Comparison of ENCODE assay signal across 22 cellular contexts in genomic region chr3:71206821-71207220, GRCh38.
DNase-seq lines count a peak whose midpoint lies in the region; ATAC-seq and TF ChIP-seq lines count a peak whose summit lies in the region.
"Had no signal": no experiment of that assay in that cellular context is flagged by ENCODE, and none has a peak within 500 bp of the region (broad histone marks: within the 10 kb centered on the region; RNA-seq: fewer than 3 reads in every experiment).

No MANE protein-coding gene starts in this region.

- intact Hi-C loops in left ventricle myocardium inferior (cut with micrococcal nuclease): no loop called here
- intact Hi-C loops in right cardiac atrium (cut with DNase I): no loop called here
- intact Hi-C loops in transverse colon (cut with DNase I; ENCODE audit: low total_unique reads): no loop called here

- in situ Hi-C loops in transverse colon (cut with MboI; ENCODE audit: low pct_ligation_motif_present in 1 of 4, low pct_unique_long_range_greater_than_20kb in 1 of 4, low sequenced_read_pairs in 3 of 4): no loop called here

- no peak for DNase-seq in left ventricle myocardium inferior
- no peak for DNase-seq in right cardiac atrium
- DNase-seq in SHP77 treated with DMSO at 0.1 percent for 48 hours (lab: John Stamatoyannopoulos, UW): peak; percentile 48
- DNase-seq in lung (ENCODE audit: low spot score): no peak
- DNase-seq in transverse colon: no peak
- no peak for DNase-seq in GM10248 (ENCODE audit: extremely low spot score)
- DNase-seq in suprapubic skin (ENCODE audit: low spot score in 2 of 2): no peak
- no peak for DNase-seq in H4 (ENCODE audit: low spot score)
- DNase-seq: activated CD4-positive, alpha-beta T cell treated with anti-CD3 and anti-CD28 coated beads for 36 hours; activated CD8-positive, alpha-beta memory T cell treated with anti-CD3 and anti-CD28 coated beads, Interleukin-2, amount 50 U/mL, for 4 hours; Calu3; KG1; kidney; NCI-H2107; NCI-H774; stimulated activated naive CD8-positive, alpha-beta T cell treated with anti-CD3 and anti-CD28 coated beads, Interleukin-15, amount 100 ng/mL, for 72 hours; T1000 had no signal

- H3K27me3 ChIP-seq in left ventricle myocardium inferior (ENCODE audit: low read depth) (no peaks in the 10 kb centered on the region), right cardiac atrium (ENCODE audit: control insufficient read depth, insufficient read depth) (no peaks in the 10 kb centered on the region), lung (ENCODE audit: control insufficient read depth, insufficient read depth) (no peaks in the 10 kb centered on the region), transverse colon (no peaks in the 10 kb centered on the region), suprapubic skin (no peaks in the 10 kb centered on the region)
- H3K27me3 ChIP-seq: neutrophil, right atrium auricular region had no signal

- H3K27ac ChIP-seq in left ventricle myocardium inferior (replicated peaks) (peak overlapping the region; percentile 67), right cardiac atrium (ENCODE audit: low read length) (no peak overlapping the region), lung (ENCODE audit: low read depth in 1 of 2, low read length in 1 of 2) (peak overlapping the region; percentile 38 to 61), transverse colon (peak overlapping the region; percentile 74 to 84 (median 81)), suprapubic skin (no peak overlapping the region)
- H3K27ac ChIP-seq: coronary artery, neutrophil had no signal

- POLR2A ChIA-PET in GM10248 (lab: Yijun Ruan, JAX): no interaction called here

- ATAC-seq in right cardiac atrium (no peak), lung (ENCODE audit: insufficient read depth, low FRiP score) (no peak)
- ATAC-seq: activated CD4-positive, alpha-beta T cell treated with anti-CD3 and anti-CD28 coated beads for 36 hours; HCT116; Panc1; stimulated activated naive CD8-positive, alpha-beta T cell treated with anti-CD3 and anti-CD28 coated beads, Interleukin-15, amount 100 ng/mL, for 72 hours had no signal

- H3K36me3 ChIP-seq in left ventricle myocardium inferior (no peaks in the 10 kb centered on the region), lung (ENCODE audit: control insufficient read depth in 2 of 2, insufficient read depth in 2 of 2, low read length in 2 of 2) (no peaks in the 10 kb centered on the region), transverse colon (no peaks in the 10 kb centered on the region), suprapubic skin (no peaks in the 10 kb centered on the region)
- H3K36me3 ChIP-seq: neutrophil, right atrium auricular region had no signal

- no peak overlapping the region for H3K4me3 ChIP-seq in left ventricle myocardium inferior
- no peak overlapping the region for H3K4me3 ChIP-seq in right cardiac atrium (ENCODE audit: low read length)
- H3K4me3 ChIP-seq in lung: no peak overlapping the region
- H3K4me3 ChIP-seq in transverse colon: no peak overlapping the region
- H3K4me3 ChIP-seq in suprapubic skin: no peak overlapping the region
- H3K4me3 ChIP-seq: coronary artery, right atrium auricular region had no signal

- TF ChIP-seq EP300 in transverse colon (IDR thresholded peaks at IDR 0.05; ENCODE audit: low read depth) (no peak), suprapubic skin (IDR thresholded peaks at IDR 0.05) (no peak)

- peaks cover 73% of the 10 kb centered on the region for H3K4me1 ChIP-seq in left ventricle myocardium inferior
- peaks cover 14% of the 10 kb centered on the region for H3K4me1 ChIP-seq in right cardiac atrium (ENCODE audit: control insufficient read depth, insufficient read depth, low read length)
- H3K4me1 ChIP-seq in lung (ENCODE audit: control insufficient read depth in 2 of 2, insufficient read depth in 2 of 2, low read length in 2 of 2): peaks cover 3 to 28% of the 10 kb centered on the region in 2 donors
- peaks cover 38 to 81% (median 52%) of the 10 kb centered on the region in 4 donors for H3K4me1 ChIP-seq in transverse colon
- H3K4me1 ChIP-seq in suprapubic skin: peaks cover 30% of the 10 kb centered on the region

- WGBS in right cardiac atrium: 80% methylated on average over 7 of the region's 7 CpGs
- WGBS in lung, 2 donors: 67 to 75% methylated on average over 7 of the region's 7 CpGs
- WGBS in transverse colon (ENCODE audit: low coverage in 1 of 2), 2 donors: 78 to 86% methylated on average over 7 of the region's 7 CpGs
- WGBS in suprapubic skin: 88% methylated on average over 7 of the region's 7 CpGs

- TF ChIP-seq POLR2A in transverse colon (IDR thresholded peaks at IDR 0.05) (no peak), suprapubic skin (IDR thresholded peaks at IDR 0.05) (no peak)

- H3K9me3 ChIP-seq in left ventricle myocardium inferior (replicated peaks): no peaks in the 10 kb centered on the region
- no peaks in the 10 kb centered on the region for H3K9me3 ChIP-seq in right cardiac atrium (ENCODE audit: control insufficient read depth, low read length)
- H3K9me3 ChIP-seq in lung (ENCODE audit: control insufficient read depth in 2 of 2, insufficient read depth in 1 of 2, low read length in 1 of 2): no peaks in the 10 kb centered on the region
- H3K9me3 ChIP-seq in transverse colon: no peaks in the 10 kb centered on the region
- no peaks in the 10 kb centered on the region for H3K9me3 ChIP-seq in suprapubic skin
- H3K9me3 ChIP-seq: neutrophil, right atrium auricular region had no signal

- CTCF ChIA-PET in GM10248 (lab: Yijun Ruan, JAX): interaction anchor here (0.9 kb wide), 1 partner anchor 36 kb away, joined by 3 read pairs; no protein-coding TSS in a partner anchor

- TF ChIP-seq CTCF in left ventricle myocardium inferior (IDR thresholded peaks at IDR 0.05; ENCODE audit: borderline replicate concordance): no peak
- TF ChIP-seq CTCF in lung (IDR thresholded peaks at IDR 0.05; ENCODE audit: control extremely low read depth, extremely low read depth): no peak
- TF ChIP-seq CTCF in transverse colon (IDR thresholded peaks at IDR 0.05): no peak
- no peak for TF ChIP-seq CTCF in GM10248 (IDR thresholded peaks at IDR 0.05; ENCODE audit: control extremely low read depth, extremely low read depth, low read depth, missing control alignments)
- TF ChIP-seq CTCF in suprapubic skin (IDR thresholded peaks at IDR 0.05): no peak

Comparison
In these comparisons a context has a peak if more than half of its experiments do, and no peak if none do; other contexts are left out.
1. H3K27ac ChIP-seq: peak in left ventricle myocardium inferior (single experiment), lung (2 of 2) and transverse colon (4 of 4); none in right cardiac atrium (single experiment) and suprapubic skin (single experiment).